8 cellular contexts compared by ENCODE assay signal in genomic region chr13:20136781-20137703, GRCh38. TPM values are rescaled to one million over a fixed set of nuclear protein-coding genes. Genes with fewer than 3 reads are reported as not detected.
DNase-seq lines count a peak whose midpoint lies in the region; ATAC-seq and TF ChIP-seq lines count a peak whose summit lies in the region.

No MANE protein-coding gene starts in this region.

- DNase-seq in heart right ventricle, result peak in 1 of 2 donors; percentile 29
- DNase-seq in right atrium auricular region (ENCODE audit: low spot score), result no peak
- DNase-seq in fibroblast of pulmonary artery (ENCODE audit: low read depth), result peak; percentile 14
- peak; percentile 55 for DNase-seq in stimulated activated CD4-positive, alpha-beta T cell treated with anti-CD3 and anti-CD28 coated beads, Interleukin-1b, Interleukin-23, amount 100 ng/mL, for 48 hours
- DNase-seq in SKM-1 (lab: John Stamatoyannopoulos, UW; ENCODE audit: unreplicated experiment), result no peak
- no peak for DNase-seq in uterus
- DNase-seq in activated CD4-positive, CD25-positive, alpha-beta regulatory T cell treated with anti-CD3 and anti-CD28 coated beads, Interleukin-2, amount 50 U/mL, for 72 hours, result no peak

- peaks cover 3 to 45% (median 19%) of the 10 kb centered on the region in 9 donors for H3K4me1 ChIP-seq in heart right ventricle
- peaks cover 0 to 12% of the 10 kb centered on the region in 2 donors for H3K4me1 ChIP-seq in right atrium auricular region
- no peaks in the 10 kb centered on the region for H3K4me1 ChIP-seq in uterus

- TF ChIP-seq CTCF in heart right ventricle (IDR thresholded peaks at IDR 0.05), result peak in 5 of 9 donors; percentile 17 to 40 (median 36)
- TF ChIP-seq CTCF in right atrium auricular region (IDR thresholded peaks at IDR 0.05), result no peak
- peak; percentile 31; the same call in 1 of the 2 replicates for TF ChIP-seq CTCF in WI38 (IDR thresholded peaks at IDR 0.05; ENCODE audit: low read depth, low read length)
- peak; percentile 50 for TF ChIP-seq CTCF in fibroblast of pulmonary artery (IDR thresholded peaks at IDR 0.05; ENCODE audit: low read length, missing control alignments)
- no peak for TF ChIP-seq CTCF in uterus (IDR thresholded peaks at IDR 0.05)

- WGBS in heart right ventricle, 2 donors, result 34 to 42% methylated on average over 55 to 56 of the region's 56 CpGs

- peak overlapping the region in 2 of 10 donors; percentile 77 to 86 for H3K27ac ChIP-seq in heart right ventricle
- no peak overlapping the region for H3K27ac ChIP-seq in right atrium auricular region
- H3K27ac ChIP-seq in uterus, result no peak overlapping the region

- peak in 1 of 8 donors; percentile 41 for ATAC-seq in heart right ventricle

- no peak for TF ChIP-seq POLR2A in uterus (IDR thresholded peaks at IDR 0.05)

- H3K4me3 ChIP-seq in heart right ventricle (peak overlapping the region in 1 of 10 donors; percentile 17), right atrium auricular region (peak overlapping the region in 1 of 2 donors; percentile 3), WI38 (ENCODE audit: low read depth, low read length) (no peak overlapping the region), fibroblast of pulmonary artery (replicated peaks; ENCODE audit: low read depth, low read length) (no peak overlapping the region), uterus (no peak overlapping the region)

- no peaks in the 10 kb centered on the region for H3K9me3 ChIP-seq in heart right ventricle
- no peaks in the 10 kb centered on the region for H3K9me3 ChIP-seq in right atrium auricular region
- no peaks in the 10 kb centered on the region for H3K9me3 ChIP-seq in uterus

- H3K27me3 ChIP-seq in heart right ventricle (peaks cover 0 to 68% (median 41%) of the 10 kb centered on the region in 7 donors), right atrium auricular region (no peaks in the 10 kb centered on the region), uterus (peaks cover 3 to 34% of the 10 kb centered on the region in 2 donors)

- intact Hi-C loops in heart right ventricle (cut with DNase I), result no loop called here
- intact Hi-C loops in uterus (cut with DNase I; ENCODE audit: low total_unique reads), result no loop called here

- H3K36me3 ChIP-seq in heart right ventricle (no peaks in the 10 kb centered on the region), right atrium auricular region (no peaks in the 10 kb centered on the region), uterus (no peaks in the 10 kb centered on the region)

RNA-seq across cellular contexts. Expression of gene GJA3, which starts 23.8 kb away (rescaled TPM):
- total RNA-seq in heart right ventricle (10 to 100 TPM; 14.2 to 30.1 (median 19.4) TPM), right atrium auricular region (1 to 10 TPM; 3.2 to 8.5 TPM), uterus (under 1 TPM in 2 of 4 donors, not detected in 2; 0.07 to 0.37 TPM)
- polyA plus RNA-seq in heart right ventricle, result 1 to 10 TPM; 4.0 to 4.3 TPM

RNA-seq across cellular contexts. Expression of gene GJB2, which starts 55.7 kb away (rescaled TPM):
- total RNA-seq in heart right ventricle, result under 1 TPM in 9 of 10 donors, not detected in 1; 0.09 to 0.44 (median 0.21) TPM
- polyA plus RNA-seq in heart right ventricle, result under 1 TPM; 0.29 to 0.90 TPM
- under 1 TPM in 1 of 2 donors, not detected in 1; 0.20 TPM for total RNA-seq in right atrium auricular region
- 1 to 10 TPM in 2 of 4 donors, not detected in 2; 1.2 to 2.5 TPM for total RNA-seq in uterus

Comparison
In these comparisons a context has a peak if more than half of its experiments do, and no peak if none do; other contexts are left out.
1. CTCF ChIP-seq: peak in heart right ventricle (5 of 9), WI38 (single experiment) and fibroblast of pulmonary artery (single experiment); none in right atrium auricular region (0 of 2) and uterus (0 of 4).
2. DNase-seq: peak in fibroblast of pulmonary artery (single experiment) and stimulated activated CD4-positive, alpha-beta T cell treated with anti-CD3 and anti-CD28 coated beads, Interleukin-1b, Interleukin-23, amount 100 ng/mL, for 48 hours (single experiment); none in right atrium auricular region (single experiment), SKM-1 (single experiment), uterus (0 of 2) and activated CD4-positive, CD25-positive, alpha-beta regulatory T cell treated with anti-CD3 and anti-CD28 coated beads, Interleukin-2, amount 50 U/mL, for 72 hours (single experiment).